In genomic region chr7:138895700-138896099, GRCh38 we compare ENCODE assay signal across 21 cellular contexts.
DNase-seq lines count a peak whose midpoint lies in the region; ATAC-seq and TF ChIP-seq lines count a peak whose summit lies in the region.
"Had no signal": no experiment of that assay in that cellular context is flagged by ENCODE, and none has a peak within 500 bp of the region (broad histone marks: within the 10 kb centered on the region; RNA-seq: fewer than 3 reads in every experiment).

No MANE protein-coding gene starts in this region.

- no peak for ATAC-seq in activated CD8-positive, alpha-beta memory T cell treated with anti-CD3 and anti-CD28 coated beads, Interleukin-2, amount 10 ng/mL, durations not matched to agents 7 days and 5 days
- no peak for ATAC-seq in HG02571 (IDR thresholded peaks at IDR 0.05; ENCODE audit: unreplicated experiment)

- H3K4me3 Mint-ChIP-seq in activated CD8-positive, alpha-beta memory T cell treated with anti-CD3 and anti-CD28 coated beads, Interleukin-2, amount 10 ng/mL, durations not matched to agents 7 days and 5 days = no peak overlapping the region
- H3K4me3 Mint-ChIP-seq in osteocyte (ENCODE audit: unreplicated experiment) = no peak overlapping the region
- H3K4me3 Mint-ChIP-seq: CD4-positive, CD25-positive, alpha-beta regulatory T cell; IgD-negative memory B cell had no signal

- no peak overlapping the region for H3K27ac ChIP-seq in RWPE1
- H3K27ac ChIP-seq: 22Rv1, BLaER1, GM23248, PC-9 had no signal

- peaks cover 18% of the 10 kb centered on the region for H3K4me1 Mint-ChIP-seq in activated CD8-positive, alpha-beta memory T cell treated with anti-CD3 and anti-CD28 coated beads, Interleukin-2, amount 10 ng/mL, durations not matched to agents 7 days and 5 days
- H3K4me1 Mint-ChIP-seq in osteocyte (ENCODE audit: unreplicated experiment) = peaks cover 36% of the 10 kb centered on the region

- POLR2A ChIA-PET in RWPE1 (lab: Yijun Ruan, JAX; ENCODE audit: low non-redundant PET) = no interaction called here
- POLR2A ChIA-PET in HEK293T (lab: Yijun Ruan, JAX) = no interaction called here

- CTCF ChIA-PET in activated CD8-positive, alpha-beta memory T cell treated with anti-CD3 and anti-CD28 coated beads, Interleukin-2, amount 10 ng/mL, durations not matched to agents 7 days and 5 days (lab: Charles Lee) = interaction anchor here (1.3 to 3.0 kb wide), 2 partner anchors 9 to 11 kb away, joined by 4 to 33 read pairs; no protein-coding TSS in a partner anchor
- CTCF ChIA-PET in RWPE1 (lab: Yijun Ruan, JAX) = interaction anchor here (1.3 kb wide), 1 partner anchor 9 kb away, joined by 4 read pairs; no protein-coding TSS in a partner anchor
- CTCF ChIA-PET in HEK293T (lab: Yijun Ruan, JAX) = interaction anchor here (2.9 kb wide), 1 partner anchor 10 kb away, joined by 19 read pairs; no protein-coding TSS in a partner anchor

- no peaks in the 10 kb centered on the region for H3K36me3 Mint-ChIP-seq in activated CD8-positive, alpha-beta memory T cell treated with anti-CD3 and anti-CD28 coated beads, Interleukin-2, amount 10 ng/mL, durations not matched to agents 7 days and 5 days
- peaks cover 31% of the 10 kb centered on the region for H3K36me3 Mint-ChIP-seq in osteocyte (ENCODE audit: unreplicated experiment)
- H3K36me3 Mint-ChIP-seq: CD4-positive, CD25-positive, alpha-beta regulatory T cell had no signal

- DNase-seq in activated CD8-positive, alpha-beta memory T cell treated with anti-CD3 and anti-CD28 coated beads for 24 hours = peak; percentile 11
- DNase-seq in activated CD8-positive, alpha-beta memory T cell treated with anti-CD3 and anti-CD28 coated beads, Interleukin-2, amount 10 ng/mL, durations not matched to agents 7 days and 5 days = no peak
- DNase-seq in RWPE1 (ENCODE audit: low spot score) (peak; percentile 38), epithelial cell of esophagus (ENCODE audit: low read depth) (peak; percentile 10), HEK293T (ENCODE audit: extremely low spot score) (no peak), osteocyte (ENCODE audit: extremely low spot score, unreplicated experiment) (no peak)
- DNase-seq: CD4-positive, CD25-positive, alpha-beta regulatory T cell; GM23248; H7; NCI-H1105; NCI-H2029; NCI-H446 treated with DMSO at 0.1 percent for 48 hours; NCI-H526; NCI-H82; NK-92 treated with Interleukin-12 subunit alpha and Interleukin-12 subunit beta, amount 100 ng/mL, for 24 hours; PC-9; SHP77 had no signal

- no peak overlapping the region for H3K27ac Mint-ChIP-seq in activated CD8-positive, alpha-beta memory T cell treated with anti-CD3 and anti-CD28 coated beads, Interleukin-2, amount 10 ng/mL, durations not matched to agents 7 days and 5 days
- no peak overlapping the region for H3K27ac Mint-ChIP-seq in osteocyte (ENCODE audit: unreplicated experiment)
- H3K27ac Mint-ChIP-seq: IgD-negative memory B cell had no signal

- peaks cover 14% of the 10 kb centered on the region for H3K27me3 Mint-ChIP-seq in activated CD8-positive, alpha-beta memory T cell treated with anti-CD3 and anti-CD28 coated beads, Interleukin-2, amount 10 ng/mL, durations not matched to agents 7 days and 5 days
- H3K27me3 Mint-ChIP-seq in osteocyte (ENCODE audit: unreplicated experiment) = no peaks in the 10 kb centered on the region
- H3K27me3 Mint-ChIP-seq: IgD-negative memory B cell had no signal

- no peak overlapping the region for H3K4me3 ChIP-seq in epithelial cell of esophagus (ENCODE audit: low read length)
- H3K4me3 ChIP-seq: BLaER1, GM23248, PC-9 had no signal

- H3K9me3 Mint-ChIP-seq in activated CD8-positive, alpha-beta memory T cell treated with anti-CD3 and anti-CD28 coated beads, Interleukin-2, amount 10 ng/mL, durations not matched to agents 7 days and 5 days (ENCODE audit: low read depth) = no peaks in the 10 kb centered on the region
- no peaks in the 10 kb centered on the region for H3K9me3 Mint-ChIP-seq in osteocyte (ENCODE audit: unreplicated experiment)
- H3K9me3 Mint-ChIP-seq: IgD-negative memory B cell had no signal

- TF ChIP-seq CTCF in RWPE1 (conservative IDR thresholded peaks at IDR 0.05; ENCODE audit: low read depth) (no peak), epithelial cell of esophagus (IDR thresholded peaks at IDR 0.05; ENCODE audit: insufficient read depth, low read depth, low read length, missing control alignments) (no peak), osteocyte (IDR thresholded peaks at IDR 0.05) (no peak)

TF ChIP-seq in HEK293T, 16 proteins besides CTCF, POLR2A, EP300 and RAD21:
- TF ChIP-seq FOXK2 (IDR thresholded peaks at IDR 0.05) = no peak
- no peak for TF ChIP-seq SUZ12 (IDR thresholded peaks at IDR 0.05)

Comparison
In these comparisons a context has a peak if more than half of its experiments do, and no peak if none do; other contexts are left out.
1. DNase-seq: peak in activated CD8-positive, alpha-beta memory T cell treated with anti-CD3 and anti-CD28 coated beads for 24 hours (single experiment), RWPE1 (single experiment) and epithelial cell of esophagus (single experiment); none in activated CD8-positive, alpha-beta memory T cell treated with anti-CD3 and anti-CD28 coated beads, Interleukin-2, amount 10 ng/mL, durations not matched to agents 7 days and 5 days (single experiment), HEK293T (single experiment) and osteocyte (single experiment).